1 cellular context compared by ENCODE assay signal in the genomic region with DNA sequence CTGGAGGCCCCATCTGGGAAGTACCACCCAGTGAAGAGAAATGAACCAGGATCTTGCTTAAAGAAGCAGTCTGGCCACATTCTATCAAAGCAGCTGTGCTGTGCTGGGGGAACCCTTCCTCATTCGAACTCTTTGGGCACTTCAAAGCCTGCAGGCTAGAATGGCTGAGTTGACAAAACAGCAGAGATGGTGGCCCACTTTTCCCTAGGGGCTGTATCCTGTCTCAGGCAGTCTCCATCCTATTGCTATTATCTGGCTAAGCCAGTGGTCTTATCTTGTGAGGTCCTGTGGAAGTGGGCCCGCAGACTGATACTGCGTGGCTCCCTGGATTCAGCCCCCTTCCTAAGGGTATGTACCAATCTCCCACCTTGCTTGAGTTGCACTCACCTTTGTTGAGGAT.
TF ChIP-seq lines count a peak whose summit lies in the region.

No MANE protein-coding gene starts in this region.

TF ChIP-seq in GM23338, 12 proteins besides CTCF, POLR2A, EP300 and RAD21 (continued from another document):
- TF ChIP-seq, protein P1, sequence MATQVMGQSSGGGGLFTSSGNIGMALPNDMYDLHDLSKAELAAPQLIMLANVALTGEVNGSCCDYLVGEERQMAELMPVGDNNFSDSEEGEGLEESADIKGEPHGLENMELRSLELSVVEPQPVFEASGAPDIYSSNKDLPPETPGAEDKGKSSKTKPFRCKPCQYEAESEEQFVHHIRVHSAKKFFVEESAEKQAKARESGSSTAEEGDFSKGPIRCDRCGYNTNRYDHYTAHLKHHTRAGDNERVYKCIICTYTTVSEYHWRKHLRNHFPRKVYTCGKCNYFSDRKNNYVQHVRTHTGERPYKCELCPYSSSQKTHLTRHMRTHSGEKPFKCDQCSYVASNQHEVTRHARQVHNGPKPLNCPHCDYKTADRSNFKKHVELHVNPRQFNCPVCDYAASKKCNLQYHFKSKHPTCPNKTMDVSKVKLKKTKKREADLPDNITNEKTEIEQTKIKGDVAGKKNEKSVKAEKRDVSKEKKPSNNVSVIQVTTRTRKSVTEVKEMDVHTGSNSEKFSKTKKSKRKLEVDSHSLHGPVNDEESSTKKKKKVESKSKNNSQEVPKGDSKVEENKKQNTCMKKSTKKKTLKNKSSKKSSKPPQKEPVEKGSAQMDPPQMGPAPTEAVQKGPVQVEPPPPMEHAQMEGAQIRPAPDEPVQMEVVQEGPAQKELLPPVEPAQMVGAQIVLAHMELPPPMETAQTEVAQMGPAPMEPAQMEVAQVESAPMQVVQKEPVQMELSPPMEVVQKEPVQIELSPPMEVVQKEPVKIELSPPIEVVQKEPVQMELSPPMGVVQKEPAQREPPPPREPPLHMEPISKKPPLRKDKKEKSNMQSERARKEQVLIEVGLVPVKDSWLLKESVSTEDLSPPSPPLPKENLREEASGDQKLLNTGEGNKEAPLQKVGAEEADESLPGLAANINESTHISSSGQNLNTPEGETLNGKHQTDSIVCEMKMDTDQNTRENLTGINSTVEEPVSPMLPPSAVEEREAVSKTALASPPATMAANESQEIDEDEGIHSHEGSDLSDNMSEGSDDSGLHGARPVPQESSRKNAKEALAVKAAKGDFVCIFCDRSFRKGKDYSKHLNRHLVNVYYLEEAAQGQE (IDR thresholded peaks at IDR 0.05; ENCODE audit: unreplicated experiment): no peak
- TF ChIP-seq, protein P2, sequence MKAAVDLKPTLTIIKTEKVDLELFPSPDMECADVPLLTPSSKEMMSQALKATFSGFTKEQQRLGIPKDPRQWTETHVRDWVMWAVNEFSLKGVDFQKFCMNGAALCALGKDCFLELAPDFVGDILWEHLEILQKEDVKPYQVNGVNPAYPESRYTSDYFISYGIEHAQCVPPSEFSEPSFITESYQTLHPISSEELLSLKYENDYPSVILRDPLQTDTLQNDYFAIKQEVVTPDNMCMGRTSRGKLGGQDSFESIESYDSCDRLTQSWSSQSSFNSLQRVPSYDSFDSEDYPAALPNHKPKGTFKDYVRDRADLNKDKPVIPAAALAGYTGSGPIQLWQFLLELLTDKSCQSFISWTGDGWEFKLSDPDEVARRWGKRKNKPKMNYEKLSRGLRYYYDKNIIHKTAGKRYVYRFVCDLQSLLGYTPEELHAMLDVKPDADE (IDR thresholded peaks at IDR 0.05): no peak
- TF ChIP-seq NANOG (IDR thresholded peaks at IDR 0.05; ENCODE audit: borderline replicate concordance) (no peak), CREB1 (CRISPR knock-in tag; IDR thresholded peaks at IDR 0.05; ENCODE audit: low read depth) (no peak), ZNF114 (CRISPR knock-in tag; IDR thresholded peaks at IDR 0.05) (no peak), EZH2phosphoT487 (IDR thresholded peaks at IDR 0.05; ENCODE audit: unreplicated experiment) (no peak), JUNB (IDR thresholded peaks at IDR 0.05; ENCODE audit: unreplicated experiment) (no peak), STAT1 (IDR thresholded peaks at IDR 0.05; ENCODE audit: unreplicated experiment) (no peak), POLR2AphosphoS5 (IDR thresholded peaks at IDR 0.05; ENCODE audit: low read depth) (no peak), ZNF331 (CRISPR knock-in tag; IDR thresholded peaks at IDR 0.05; ENCODE audit: low read depth) (no peak)
